10 cellular contexts compared by ENCODE assay signal in the genomic region with DNA sequence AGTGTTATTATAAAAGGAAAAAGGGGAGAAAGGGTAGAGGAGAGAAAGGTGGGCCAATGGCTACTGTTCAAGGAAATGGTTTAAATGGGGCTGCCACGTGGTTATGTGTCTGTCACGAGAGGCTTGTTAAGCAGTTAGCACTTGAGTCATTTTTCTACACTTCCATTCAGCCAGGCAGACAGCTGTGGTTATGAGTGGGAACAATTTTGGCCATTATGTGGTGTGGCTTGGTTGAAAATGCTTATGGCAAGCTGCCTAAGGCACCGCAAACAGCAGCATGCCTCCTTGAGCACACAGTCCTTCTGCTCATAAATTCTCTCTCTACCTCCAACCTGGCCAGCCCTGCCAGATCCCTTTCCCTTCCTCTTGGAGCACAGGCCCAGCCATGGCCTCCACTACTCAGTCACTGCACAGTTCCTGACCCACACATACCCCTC. TPM values are rescaled to one million over a fixed set of nuclear protein-coding genes. Genes with fewer than 3 reads are reported as not detected.
DNase-seq lines count a peak whose midpoint lies in the region; FAIRE-seq and TF ChIP-seq lines count a peak whose summit lies in the region.
"Had no signal": no experiment of that assay in that cellular context is flagged by ENCODE, and none has a peak within 500 bp of the region (broad histone marks: within the 10 kb centered on the region; RNA-seq: fewer than 3 reads in every experiment).

No MANE protein-coding gene starts in this region.

- peaks cover 34% of the 10 kb centered on the region for H3K36me3 ChIP-seq in mammary epithelial cell (ENCODE audit: insufficient read depth, low read length)
- H3K36me3 ChIP-seq in astrocyte (ENCODE audit: insufficient read depth, low read length), result peaks cover 24% of the 10 kb centered on the region
- peaks cover 37% of the 10 kb centered on the region for H3K36me3 ChIP-seq in suprapubic skin
- peaks cover 29% of the 10 kb centered on the region for H3K36me3 ChIP-seq in brain microvascular endothelial cell (replicated peaks)

- H3K27ac Mint-ChIP-seq in MCF 10A (ENCODE audit: low read depth, unreplicated experiment) (no peak overlapping the region), astrocyte (ENCODE audit: unreplicated experiment) (no peak overlapping the region)

- H3K4me3 ChIP-seq in mammary epithelial cell (replicated peaks in 1 of 3; ENCODE audit: insufficient read depth in 1 of 3, low read depth in 2 of 3, low read length in 3 of 3), result no peak overlapping the region
- no peak overlapping the region for H3K4me3 ChIP-seq in astrocyte (ENCODE audit: insufficient read depth, low read depth, low read length)
- H3K4me3 ChIP-seq in suprapubic skin, result no peak overlapping the region
- H3K4me3 ChIP-seq in brain microvascular endothelial cell (ENCODE audit: low read depth, low read length), result no peak overlapping the region

- H3K4me1 ChIP-seq in mammary epithelial cell (ENCODE audit: insufficient read depth, low read length) (peaks cover 12% of the 10 kb centered on the region), astrocyte (ENCODE audit: insufficient read depth, low read length) (peaks cover 14% of the 10 kb centered on the region), suprapubic skin (peaks cover 30% of the 10 kb centered on the region)

- no peak for TF ChIP-seq EP300 in suprapubic skin (IDR thresholded peaks at IDR 0.05)

- no peak for FAIRE-seq in astrocyte (lab: Jason Lieb, UNC)
- FAIRE-seq: G401.6 had no signal

- no peak for TF ChIP-seq CTCF in mammary epithelial cell (conservative IDR thresholded peaks at IDR 0.05 in 1 of 2, IDR thresholded peaks at IDR 0.05 in 1 of 2; ENCODE audit: extremely low read depth in 1 of 2, insufficient read depth in 1 of 2, low read depth in 1 of 2, low read length in 2 of 2)
- no peak for TF ChIP-seq CTCF in MCF 10A (IDR thresholded peaks at IDR 0.05; ENCODE audit: unreplicated experiment)
- no peak for TF ChIP-seq CTCF in astrocyte (IDR thresholded peaks at IDR 0.05; ENCODE audit: insufficient read depth, low read depth, low read length)
- no peak for TF ChIP-seq CTCF in suprapubic skin (IDR thresholded peaks at IDR 0.05)
- TF ChIP-seq CTCF in brain microvascular endothelial cell (IDR thresholded peaks at IDR 0.05; ENCODE audit: low read depth, low read length, missing control alignments), result no peak

- peaks cover 7% of the 10 kb centered on the region for H3K4me1 Mint-ChIP-seq in MCF 10A (ENCODE audit: insufficient read depth, unreplicated experiment)
- peaks cover 16% of the 10 kb centered on the region for H3K4me1 Mint-ChIP-seq in astrocyte (ENCODE audit: low read depth, unreplicated experiment)

- H3K9me3 Mint-ChIP-seq in MCF 10A (ENCODE audit: unreplicated experiment), result no peaks in the 10 kb centered on the region
- H3K9me3 Mint-ChIP-seq in astrocyte (ENCODE audit: unreplicated experiment), result no peaks in the 10 kb centered on the region
- H3K9me3 Mint-ChIP-seq: nephron progenitor cell had no signal

- no peak overlapping the region for H2AFZ ChIP-seq in mammary epithelial cell (ENCODE audit: low read depth, low read length)
- no peak overlapping the region for H2AFZ ChIP-seq in astrocyte (ENCODE audit: low read depth, low read length)

- CTCF ChIA-PET in mammary epithelial cell (lab: Charles Lee; ENCODE audit: low non-redundant PET), result no interaction called here
- CTCF ChIA-PET in MCF 10A (lab: Yijun Ruan, JAX), result interaction anchor here (0.6 to 3.5 kb wide), 4 partner anchors 25 to 549 kb away, joined by 3 to 24 read pairs (median 4); no protein-coding TSS in a partner anchor

- H3K9me3 ChIP-seq in mammary epithelial cell (replicated peaks; ENCODE audit: insufficient read depth, low read length) (no peaks in the 10 kb centered on the region), astrocyte (ENCODE audit: insufficient read depth, low read depth, low read length) (no peaks in the 10 kb centered on the region), suprapubic skin (no peaks in the 10 kb centered on the region)

- no peak for TF ChIP-seq POLR2A in suprapubic skin (IDR thresholded peaks at IDR 0.05)

- intact Hi-C loops in mammary epithelial cell (cut with micrococcal nuclease) (no loop called here), MCF 10A (cut with micrococcal nuclease) (no loop called here)

- dilution Hi-C loops in mammary epithelial cell (cut with HindIII; ENCODE audit: low sequenced_read_pairs), result no loop called here

- H3K9ac ChIP-seq in mammary epithelial cell (ENCODE audit: insufficient read depth, low read length) (no peak overlapping the region), astrocyte (ENCODE audit: low read length) (no peak overlapping the region)

- H3K27ac ChIP-seq in mammary epithelial cell (ENCODE audit: insufficient read depth, low read depth, low read length), result no peak overlapping the region
- no peak overlapping the region for H3K27ac ChIP-seq in astrocyte (ENCODE audit: low read depth, low read length)
- H3K27ac ChIP-seq in suprapubic skin, result no peak overlapping the region
- H3K27ac ChIP-seq in brain microvascular endothelial cell, result no peak overlapping the region

- peaks cover 68% of the 10 kb centered on the region for H3K36me3 Mint-ChIP-seq in MCF 10A (ENCODE audit: insufficient read depth, unreplicated experiment)
- H3K36me3 Mint-ChIP-seq in astrocyte (ENCODE audit: low read depth, unreplicated experiment), result peaks cover 16% of the 10 kb centered on the region

- H3K27me3 Mint-ChIP-seq in MCF 10A (ENCODE audit: insufficient read depth, unreplicated experiment), result no peaks in the 10 kb centered on the region
- no peaks in the 10 kb centered on the region for H3K27me3 Mint-ChIP-seq in astrocyte (ENCODE audit: low read depth, unreplicated experiment)

- DNase-seq in mammary epithelial cell (peak; percentile 54), MCF 10A (ENCODE audit: unreplicated experiment) (no peak), NCI-H2029 (lab: John Stamatoyannopoulos, UW) (peak; percentile 88), astrocyte (ENCODE audit: low read depth) (peak; percentile 91), suprapubic skin (ENCODE audit: low spot score in 2 of 2) (peak; percentile 17 to 43), OCI-M1 (lab: John Stamatoyannopoulos, UW) (no peak), medulla oblongata (ENCODE audit: extremely low spot score) (no peak), brain microvascular endothelial cell (no peak)
- DNase-seq: nephron progenitor cell had no signal

- no peak overlapping the region for H3K4me2 ChIP-seq in mammary epithelial cell (ENCODE audit: insufficient read depth, low read depth, low read length)
- H3K4me2 ChIP-seq in astrocyte (ENCODE audit: low read length), result no peak overlapping the region

- POLR2A ChIA-PET in MCF 10A (lab: Yijun Ruan, JAX), result interaction anchor here (1.8 kb wide), 1 partner anchor 36 kb away, joined by 3 read pairs; a partner anchor contains a TSS

- in situ Hi-C loops in mammary epithelial cell (cut with MboI; ENCODE audit: low sequenced_read_pairs in 2 of 2) (no loop called here), brain microvascular endothelial cell (cut with HindIII; ENCODE audit: low pct_ligation_motif_present, low sequenced_read_pairs) (no loop called here)

- 22% methylated on average over 2 of the region's 3 CpGs for WGBS in mammary epithelial cell (ENCODE audit: low coverage, missing lambda C conversion rate)
- WGBS in suprapubic skin, result 56% methylated on average over 3 of the region's 3 CpGs

- H4K20me1 ChIP-seq in mammary epithelial cell (ENCODE audit: insufficient read depth, low read length) (no peaks in the 10 kb centered on the region), astrocyte (ENCODE audit: insufficient read depth, low read length) (peaks cover 16% of the 10 kb centered on the region)

- no peak overlapping the region for H3K4me3 Mint-ChIP-seq in MCF 10A (ENCODE audit: unreplicated experiment)
- H3K4me3 Mint-ChIP-seq in astrocyte (ENCODE audit: unreplicated experiment), result no peak overlapping the region
- H3K4me3 Mint-ChIP-seq: nephron progenitor cell had no signal

- H3K27me3 ChIP-seq in mammary epithelial cell (ENCODE audit: insufficient read depth, low read length) (no peaks in the 10 kb centered on the region), astrocyte (ENCODE audit: insufficient read depth, low read length) (no peaks in the 10 kb centered on the region), suprapubic skin (no peaks in the 10 kb centered on the region), brain microvascular endothelial cell (replicated peaks) (no peaks in the 10 kb centered on the region)

- H3K79me2 ChIP-seq in mammary epithelial cell (ENCODE audit: insufficient read depth, low read length), result peaks cover 38% of the 10 kb centered on the region
- peaks cover 28% of the 10 kb centered on the region for H3K79me2 ChIP-seq in astrocyte (ENCODE audit: insufficient read depth, low read length)

- no TSS peak for BruUV-seq in mammary epithelial cell (replicated peaks; lab: Mats Ljungman, UMichigan)
- BruUV-seq in MCF 10A (replicated peaks; lab: Mats Ljungman, UMichigan), result no TSS peak

RNA-seq across cellular contexts. Expression of a gene that starts 3.2 kb away (rescaled TPM):
- total RNA-seq in mammary epithelial cell (100 to 1,000 TPM in 1 of 2 donors, 10 to 100 TPM in 1; 32.3 to 187 TPM), MCF 10A (2022) (284 and 327 TPM in 2 replicates), astrocyte (220 and 225 TPM in 2 replicates), suprapubic skin (10 to 100 TPM; 23.3 to 51.2 (median 46.6) TPM)
- polyA plus RNA-seq in mammary epithelial cell, result 164 TPM
- polyA minus RNA-seq in mammary epithelial cell, result 246 TPM

RNA-seq across cellular contexts. Expression of a gene that starts 15.9 kb away (rescaled TPM):
- under 1 TPM in 1 of 2 donors, not detected in 1; 0.49 TPM for total RNA-seq in mammary epithelial cell
- polyA plus RNA-seq in mammary epithelial cell, result 0.11 TPM
- polyA minus RNA-seq in mammary epithelial cell, result not detected
- total RNA-seq in MCF 10A (2022), result 0.17 and 0.51 TPM in 2 replicates
- 0.73 and 0.77 TPM in 2 replicates for total RNA-seq in astrocyte
- under 1 TPM in 1 of 4 donors, not detected in 3; 0.53 TPM for total RNA-seq in suprapubic skin

RNA-seq across cellular contexts. Expression of a gene that starts 36.7 kb away (rescaled TPM):
- total RNA-seq in mammary epithelial cell, result 10 to 100 TPM; 62.0 to 66.6 TPM
- polyA plus RNA-seq in mammary epithelial cell, result 72.4 TPM
- polyA minus RNA-seq in mammary epithelial cell, result 43.9 TPM
- total RNA-seq in MCF 10A (2022), result 65.1 and 70.5 TPM in 2 replicates
- 53.4 and 56.8 TPM in 2 replicates for total RNA-seq in astrocyte
- total RNA-seq in suprapubic skin, result 100 to 1,000 TPM in 1 of 4 donors, 10 to 100 TPM in 3; 45.7 to 127 (median 68.7) TPM

RNA-seq across cellular contexts. Expression of a gene that starts 50.5 kb away (rescaled TPM):
- total RNA-seq in mammary epithelial cell (100 to 1,000 TPM in 1 of 2 donors, 10 to 100 TPM in 1; 32.2 to 122 TPM), MCF 10A (2022) (144 and 172 TPM in 2 replicates), astrocyte (140 and 148 TPM in 2 replicates), suprapubic skin (100 to 1,000 TPM in 3 of 4 donors, 10 to 100 TPM in 1; 92.7 to 287 (median 156) TPM)
- 88.6 TPM for polyA plus RNA-seq in mammary epithelial cell
- 241 TPM for polyA minus RNA-seq in mammary epithelial cell

Comparison
In these comparisons a context has a peak if more than half of its experiments do, and no peak if none do; other contexts are left out.
1. DNase-seq: peak in mammary epithelial cell (single experiment), NCI-H2029 (single experiment), astrocyte (single experiment) and suprapubic skin (2 of 2); none in MCF 10A (single experiment), OCI-M1 (single experiment), medulla oblongata (single experiment) and brain microvascular endothelial cell (single experiment).